ENCODE assay signal across 22 cellular contexts in genomic region chr1:77802026-77802425, GRCh38.
"Had no signal": no experiment of that assay in that cellular context is flagged by ENCODE, and none has a peak within 500 bp of the region (broad histone marks: within the 10 kb centered on the region; RNA-seq: fewer than 3 reads in every experiment).

No MANE protein-coding gene starts in this region.

- H3K27ac Mint-ChIP-seq: activated CD8-positive, alpha-beta T cell treated with anti-CD3 and anti-CD28 coated beads, Interleukin-2, amount 10 ng/mL, durations not matched to agents 7 days and 5 days; activated naive CD4-positive, alpha-beta T cell treated with anti-CD3 and anti-CD28 coated beads, Interleukin-2, amount 50 U/mL, for 24 hours had no signal

- H3K4me3 Mint-ChIP-seq: activated CD8-positive, alpha-beta T cell treated with anti-CD3 and anti-CD28 coated beads, Interleukin-2, amount 10 ng/mL, durations not matched to agents 7 days and 5 days; activated naive CD4-positive, alpha-beta T cell treated with anti-CD3 and anti-CD28 coated beads, Interleukin-2, amount 50 U/mL, for 24 hours had no signal

- H3K9me3 Mint-ChIP-seq: activated naive CD4-positive, alpha-beta T cell treated with anti-CD3 and anti-CD28 coated beads, Interleukin-2, amount 50 U/mL, for 24 hours had no signal

- H3K27me3 Mint-ChIP-seq: activated naive CD4-positive, alpha-beta T cell treated with anti-CD3 and anti-CD28 coated beads, Interleukin-2, amount 50 U/mL, for 24 hours had no signal

- H3K4me3 ChIP-seq: K562 had no signal

- DNase-seq: activated CD4-positive, alpha-beta T cell treated with anti-CD3 and anti-CD28 coated beads for 48 hours; activated CD4-positive, alpha-beta T cell treated with anti-CD3 and anti-CD28 coated beads, Interleukin-2, amount 50 U/mL, for 4 hours; activated CD8-positive, alpha-beta memory T cell treated with anti-CD3 and anti-CD28 coated beads, Interleukin-2, amount 50 U/mL, for 48 hours; activated CD8-positive, alpha-beta T cell treated with anti-CD3 and anti-CD28 coated beads, Interleukin-2, amount 10 ng/mL, durations not matched to agents 7 days and 5 days; activated effector memory CD4-positive, alpha-beta T cell treated with Interleukin-2 at 50 U/mL for 16 hours; activated naive CD4-positive, alpha-beta T cell; activated T-cell treated with anti-CD3 and anti-CD28 coated beads, Interleukin-2, amount 50 U/mL, for 1 hour; anterior cingulate cortex; Kasumi-1; NCI-H1105 treated with DMSO at 0.1 percent for 48 hours; NCI-H1436 treated with DMSO at 0.1 percent for 48 hours; NCI-H187; NCI-H2081 treated with DMSO at 0.1 percent for 48 hours; NCI-H446; NCI-H524; PC-3; SHP77 treated with DMSO at 0.1 percent for 48 hours; T-helper 2 cell; T1000 had no signal

- H3K27ac ChIP-seq: VCaP had no signal

- ATAC-seq: activated CD8-positive, alpha-beta T cell treated with anti-CD3 and anti-CD28 coated beads, Interleukin-2, amount 10 ng/mL, durations not matched to agents 7 days and 5 days; K562; PC-3 had no signal
